8 cellular contexts compared by ENCODE assay signal in the genomic region with DNA sequence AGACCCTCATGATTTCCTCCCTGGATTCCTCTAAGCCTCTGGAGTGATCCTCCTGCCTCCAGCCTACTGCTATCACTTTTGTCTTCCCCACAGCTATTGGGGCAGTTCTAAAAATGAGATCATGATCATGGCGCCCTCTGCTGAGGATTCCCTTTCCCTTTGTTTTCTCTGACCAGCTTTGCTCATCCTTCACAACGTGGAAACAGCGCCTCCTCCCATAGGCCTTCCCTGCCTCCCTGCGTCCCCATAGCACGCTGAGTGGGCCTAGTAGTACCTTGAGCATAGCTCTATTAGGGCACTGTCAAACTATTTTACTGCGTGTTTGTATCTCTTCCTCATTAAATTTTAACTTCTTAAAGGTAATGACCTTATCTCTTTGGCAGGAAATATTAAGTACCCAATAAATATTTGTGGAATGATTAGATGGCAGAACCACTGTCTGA.
A peak's percentile ranks its signal among the peaks of the same experiment; 100 is the strongest.
DNase-seq lines count a peak whose midpoint lies in the region; ATAC-seq and TF ChIP-seq lines count a peak whose summit lies in the region.

No MANE protein-coding gene starts in this region.

- H3K27ac ChIP-seq in HEK293 (ENCODE audit: extremely low read depth, low read depth, low read length) (no peak overlapping the region), vagina (no peak overlapping the region)

- H3K27me3 Mint-ChIP-seq in nephron progenitor cell (ENCODE audit: low read depth, poor library complexity) = no peaks in the 10 kb centered on the region

- no peak for TF ChIP-seq POLR2A in vagina (IDR thresholded peaks at IDR 0.05)

- POLR2A ChIA-PET in HEK293 (lab: Yijun Ruan, JAX) = interaction anchor here (1.0 kb wide), 1 partner anchor 20 kb away, joined by 3 read pairs; no protein-coding TSS in a partner anchor

- intact Hi-C loops in vagina (cut with DNase I) = no loop called here

- peak overlapping the region; percentile 1 for H3K27ac Mint-ChIP-seq in nephron progenitor cell

- no peaks in the 10 kb centered on the region for H3K27me3 ChIP-seq in vagina

- H3K36me3 ChIP-seq in HEK293 (ENCODE audit: control insufficient read depth in 2 of 2, insufficient read depth in 1 of 2, low read length in 2 of 2) (no peaks in the 10 kb centered on the region), vagina (no peaks in the 10 kb centered on the region)

- H3K4me1 ChIP-seq in HEK293 (ENCODE audit: control insufficient read depth, insufficient read depth, low read length) (no peaks in the 10 kb centered on the region), vagina (no peaks in the 10 kb centered on the region)

- H3K36me3 Mint-ChIP-seq in nephron progenitor cell (ENCODE audit: low read depth) = no peaks in the 10 kb centered on the region

- peak; percentile 31 for DNase-seq in GM04503 (ENCODE audit: low read depth)
- DNase-seq in NCI-H1105 treated with DMSO at 0.1 percent for 48 hours (lab: John Stamatoyannopoulos, UW) = peak; percentile 48
- DNase-seq in SKM-1 treated with dmso at 0.1 percent for 144 hours (lab: John Stamatoyannopoulos, UW; ENCODE audit: unreplicated experiment) = peak; percentile 60
- DNase-seq in nephron progenitor cell = peak; percentile 72
- DNase-seq in vagina (ENCODE audit: extremely low spot score in 2 of 2) = no peak

- H3K4me3 ChIP-seq in HEK293 (ENCODE audit: low read depth, low read length) = no peak overlapping the region
- H3K4me3 ChIP-seq in vagina = no peak overlapping the region

- peak; percentile 85 for TF ChIP-seq CTCF in HEK293 (tag by site-specific recombination; IDR thresholded peaks at IDR 0.05)
- peak; percentile 51 for TF ChIP-seq CTCF in nephron progenitor cell (IDR thresholded peaks at IDR 0.05)
- TF ChIP-seq CTCF in vagina (IDR thresholded peaks at IDR 0.05) = no peak

- no peaks in the 10 kb centered on the region for H3K9me3 Mint-ChIP-seq in nephron progenitor cell

- H3K9me3 ChIP-seq in HEK293 (ENCODE audit: control insufficient read depth, insufficient read depth, low read depth, low read length) (no peaks in the 10 kb centered on the region), vagina (no peaks in the 10 kb centered on the region)

- no peak overlapping the region for H3K4me3 Mint-ChIP-seq in nephron progenitor cell

- peaks cover 12% of the 10 kb centered on the region for H3K4me1 Mint-ChIP-seq in nephron progenitor cell

- ATAC-seq in esophagus mucosa (peak; percentile 57), HG03520 (IDR thresholded peaks at IDR 0.05; ENCODE audit: unreplicated experiment) (no peak)

- CTCF ChIA-PET in HEK293 (lab: Yijun Ruan, JAX) = interaction anchor here (0.6 to 2.0 kb wide), 18 partner anchors 8 to 893 kb away, joined by 3 to 13 read pairs (median 3); no protein-coding TSS in a partner anchor

TF ChIP-seq in HEK293, 187 proteins besides CTCF, POLR2A, EP300 and RAD21:
- TF ChIP-seq ZNF514 (tag by site-specific recombination; IDR thresholded peaks at IDR 0.05) (no peak), MZF1 (tag by site-specific recombination; IDR thresholded peaks at IDR 0.05; ENCODE audit: borderline replicate concordance) (0 out of 2 replicates have a peak, but pooled peaks have one; percentile 38), ZBTB17 (tag by site-specific recombination; IDR thresholded peaks at IDR 0.05) (peak; percentile 42; the same call in 1 of the 2 replicates), ZNF10 (tag by site-specific recombination; IDR thresholded peaks at IDR 0.05) (0 out of 2 replicates have a peak, but pooled peaks have one; percentile 23), ZNF654 (tag by site-specific recombination; IDR thresholded peaks at IDR 0.05; ENCODE audit: low read depth) (peak; percentile 59), ZNF660 (tag by site-specific recombination; IDR thresholded peaks at IDR 0.05) (0 out of 2 replicates have a peak, but pooled peaks have one; percentile 31), ZNF398 (tag by site-specific recombination; IDR thresholded peaks at IDR 0.05) (no peak), PRDM1 (tag by site-specific recombination; IDR thresholded peaks at IDR 0.05) (peak; percentile 65), REPIN1 (tag by site-specific recombination; IDR thresholded peaks at IDR 0.05; ENCODE audit: low read depth) (no peak)

Comparison
In these comparisons a context has a peak if more than half of its experiments do, and no peak if none do; other contexts are left out.
1. DNase-seq: peak in GM04503 (single experiment), NCI-H1105 treated with DMSO at 0.1 percent for 48 hours (single experiment), SKM-1 treated with dmso at 0.1 percent for 144 hours (single experiment) and nephron progenitor cell (single experiment); none in vagina (0 of 2).
2. CTCF ChIP-seq: peak in HEK293 (single experiment) and nephron progenitor cell (single experiment); none in vagina (0 of 3).